1 cellular context compared by ENCODE assay signal in genomic region chr15:93900476-93901400, GRCh38.
TF ChIP-seq lines count a peak whose summit lies in the region.

No MANE protein-coding gene starts in this region.

TF ChIP-seq in H1, 55 proteins besides CTCF, POLR2A, EP300 and RAD21:
- TF ChIP-seq HDAC2 (IDR thresholded peaks at IDR 0.05; ENCODE audit: borderline replicate concordance in 1 of 2, low read depth in 2 of 2, low read length in 2 of 2), result no peak
- TF ChIP-seq KDM4A (IDR thresholded peaks at IDR 0.05; ENCODE audit: low read depth, low read length, severe bottlenecking), result no peak
- TF ChIP-seq TBP (IDR thresholded peaks at IDR 0.05; ENCODE audit: low read depth, low read length), result no peak
- TF ChIP-seq, protein P1, sequence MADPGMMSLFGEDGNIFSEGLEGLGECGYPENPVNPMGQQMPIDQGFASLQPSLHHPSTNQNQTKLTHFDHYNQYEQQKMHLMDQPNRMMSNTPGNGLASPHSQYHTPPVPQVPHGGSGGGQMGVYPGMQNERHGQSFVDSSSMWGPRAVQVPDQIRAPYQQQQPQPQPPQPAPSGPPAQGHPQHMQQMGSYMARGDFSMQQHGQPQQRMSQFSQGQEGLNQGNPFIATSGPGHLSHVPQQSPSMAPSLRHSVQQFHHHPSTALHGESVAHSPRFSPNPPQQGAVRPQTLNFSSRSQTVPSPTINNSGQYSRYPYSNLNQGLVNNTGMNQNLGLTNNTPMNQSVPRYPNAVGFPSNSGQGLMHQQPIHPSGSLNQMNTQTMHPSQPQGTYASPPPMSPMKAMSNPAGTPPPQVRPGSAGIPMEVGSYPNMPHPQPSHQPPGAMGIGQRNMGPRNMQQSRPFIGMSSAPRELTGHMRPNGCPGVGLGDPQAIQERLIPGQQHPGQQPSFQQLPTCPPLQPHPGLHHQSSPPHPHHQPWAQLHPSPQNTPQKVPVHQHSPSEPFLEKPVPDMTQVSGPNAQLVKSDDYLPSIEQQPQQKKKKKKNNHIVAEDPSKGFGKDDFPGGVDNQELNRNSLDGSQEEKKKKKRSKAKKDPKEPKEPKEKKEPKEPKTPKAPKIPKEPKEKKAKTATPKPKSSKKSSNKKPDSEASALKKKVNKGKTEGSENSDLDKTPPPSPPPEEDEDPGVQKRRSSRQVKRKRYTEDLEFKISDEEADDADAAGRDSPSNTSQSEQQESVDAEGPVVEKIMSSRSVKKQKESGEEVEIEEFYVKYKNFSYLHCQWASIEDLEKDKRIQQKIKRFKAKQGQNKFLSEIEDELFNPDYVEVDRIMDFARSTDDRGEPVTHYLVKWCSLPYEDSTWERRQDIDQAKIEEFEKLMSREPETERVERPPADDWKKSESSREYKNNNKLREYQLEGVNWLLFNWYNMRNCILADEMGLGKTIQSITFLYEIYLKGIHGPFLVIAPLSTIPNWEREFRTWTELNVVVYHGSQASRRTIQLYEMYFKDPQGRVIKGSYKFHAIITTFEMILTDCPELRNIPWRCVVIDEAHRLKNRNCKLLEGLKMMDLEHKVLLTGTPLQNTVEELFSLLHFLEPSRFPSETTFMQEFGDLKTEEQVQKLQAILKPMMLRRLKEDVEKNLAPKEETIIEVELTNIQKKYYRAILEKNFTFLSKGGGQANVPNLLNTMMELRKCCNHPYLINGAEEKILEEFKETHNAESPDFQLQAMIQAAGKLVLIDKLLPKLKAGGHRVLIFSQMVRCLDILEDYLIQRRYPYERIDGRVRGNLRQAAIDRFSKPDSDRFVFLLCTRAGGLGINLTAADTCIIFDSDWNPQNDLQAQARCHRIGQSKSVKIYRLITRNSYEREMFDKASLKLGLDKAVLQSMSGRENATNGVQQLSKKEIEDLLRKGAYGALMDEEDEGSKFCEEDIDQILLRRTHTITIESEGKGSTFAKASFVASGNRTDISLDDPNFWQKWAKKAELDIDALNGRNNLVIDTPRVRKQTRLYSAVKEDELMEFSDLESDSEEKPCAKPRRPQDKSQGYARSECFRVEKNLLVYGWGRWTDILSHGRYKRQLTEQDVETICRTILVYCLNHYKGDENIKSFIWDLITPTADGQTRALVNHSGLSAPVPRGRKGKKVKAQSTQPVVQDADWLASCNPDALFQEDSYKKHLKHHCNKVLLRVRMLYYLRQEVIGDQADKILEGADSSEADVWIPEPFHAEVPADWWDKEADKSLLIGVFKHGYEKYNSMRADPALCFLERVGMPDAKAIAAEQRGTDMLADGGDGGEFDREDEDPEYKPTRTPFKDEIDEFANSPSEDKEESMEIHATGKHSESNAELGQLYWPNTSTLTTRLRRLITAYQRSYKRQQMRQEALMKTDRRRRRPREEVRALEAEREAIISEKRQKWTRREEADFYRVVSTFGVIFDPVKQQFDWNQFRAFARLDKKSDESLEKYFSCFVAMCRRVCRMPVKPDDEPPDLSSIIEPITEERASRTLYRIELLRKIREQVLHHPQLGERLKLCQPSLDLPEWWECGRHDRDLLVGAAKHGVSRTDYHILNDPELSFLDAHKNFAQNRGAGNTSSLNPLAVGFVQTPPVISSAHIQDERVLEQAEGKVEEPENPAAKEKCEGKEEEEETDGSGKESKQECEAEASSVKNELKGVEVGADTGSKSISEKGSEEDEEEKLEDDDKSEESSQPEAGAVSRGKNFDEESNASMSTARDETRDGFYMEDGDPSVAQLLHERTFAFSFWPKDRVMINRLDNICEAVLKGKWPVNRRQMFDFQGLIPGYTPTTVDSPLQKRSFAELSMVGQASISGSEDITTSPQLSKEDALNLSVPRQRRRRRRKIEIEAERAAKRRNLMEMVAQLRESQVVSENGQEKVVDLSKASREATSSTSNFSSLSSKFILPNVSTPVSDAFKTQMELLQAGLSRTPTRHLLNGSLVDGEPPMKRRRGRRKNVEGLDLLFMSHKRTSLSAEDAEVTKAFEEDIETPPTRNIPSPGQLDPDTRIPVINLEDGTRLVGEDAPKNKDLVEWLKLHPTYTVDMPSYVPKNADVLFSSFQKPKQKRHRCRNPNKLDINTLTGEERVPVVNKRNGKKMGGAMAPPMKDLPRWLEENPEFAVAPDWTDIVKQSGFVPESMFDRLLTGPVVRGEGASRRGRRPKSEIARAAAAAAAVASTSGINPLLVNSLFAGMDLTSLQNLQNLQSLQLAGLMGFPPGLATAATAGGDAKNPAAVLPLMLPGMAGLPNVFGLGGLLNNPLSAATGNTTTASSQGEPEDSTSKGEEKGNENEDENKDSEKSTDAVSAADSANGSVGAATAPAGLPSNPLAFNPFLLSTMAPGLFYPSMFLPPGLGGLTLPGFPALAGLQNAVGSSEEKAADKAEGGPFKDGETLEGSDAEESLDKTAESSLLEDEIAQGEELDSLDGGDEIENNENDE (IDR thresholded peaks at IDR 0.05; ENCODE audit: insufficient replicate concordance, low read length), result no peak
- no peak for TF ChIP-seq NRF1 (IDR thresholded peaks at IDR 0.05; ENCODE audit: low read depth, low read length)
- TF ChIP-seq YY1 (IDR thresholded peaks at IDR 0.05; ENCODE audit: low read depth, low read length), result no peak
- no peak for TF ChIP-seq CTBP2 (IDR thresholded peaks at IDR 0.05; ENCODE audit: borderline replicate concordance, insufficient read depth, insufficient read length, low read length)
